In the genomic region with DNA sequence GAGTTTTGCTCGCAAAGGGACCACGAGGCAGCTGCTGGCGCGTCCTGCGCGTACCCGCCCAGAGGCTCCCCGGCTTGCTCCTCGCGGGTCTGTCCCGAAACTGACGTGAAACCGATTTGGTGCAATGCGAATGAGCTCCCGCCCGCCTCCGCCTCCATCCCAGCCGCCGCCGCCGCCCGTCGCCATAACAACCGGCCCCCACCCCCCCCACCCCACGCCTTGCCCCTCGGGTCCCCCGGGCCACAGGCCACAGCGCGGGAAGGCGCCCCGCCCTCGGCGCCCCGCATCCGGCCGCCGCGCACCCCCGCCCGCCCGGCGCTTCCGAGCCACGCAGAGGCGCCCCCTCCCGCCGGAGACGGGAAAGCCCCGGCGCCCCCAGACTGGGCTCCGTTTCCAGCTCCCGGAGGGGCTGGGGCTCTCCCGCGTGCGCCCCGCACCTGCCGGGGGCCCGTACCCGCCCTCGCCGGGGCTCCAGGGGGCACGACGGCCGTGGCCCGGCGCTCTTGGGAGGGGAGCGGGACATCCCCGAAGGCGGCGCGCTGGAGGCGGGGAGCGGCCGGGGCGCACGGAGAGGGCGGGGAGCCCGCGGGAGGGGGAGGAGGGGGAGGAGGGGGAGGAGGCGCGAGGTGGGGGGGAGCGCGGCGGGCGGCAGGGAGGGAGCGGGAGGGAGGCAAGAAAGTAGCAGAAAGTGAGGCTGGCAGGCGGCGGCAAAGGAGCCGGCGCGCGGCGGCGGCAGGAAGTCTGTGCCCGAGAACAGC, we compare ENCODE assay signal across 8 cellular contexts. TPM values are rescaled to one million over a fixed set of nuclear protein-coding genes. Genes with fewer than 3 reads are reported as not detected.
A peak's percentile ranks its signal among the peaks of the same experiment; 100 is the strongest.
DNase-seq lines count a peak whose midpoint lies in the region; ATAC-seq and TF ChIP-seq lines count a peak whose summit lies in the region.

A gene (plus strand): TSS at position 678 of the 758 bp plus-strand sequence.

- H3K27ac ChIP-seq in SJSA1 (peak within 1 kb of the TSS; percentile 80), thoracic aorta (peak within 1 kb of the TSS; percentile 90)

- TF ChIP-seq CTCF in omental fat pad (IDR thresholded peaks at IDR 0.05) (no peak), thoracic aorta (IDR thresholded peaks at IDR 0.05) (peak; percentile 33)

- peaks cover 4% of the 10 kb centered on the region; the same call in 1 of the 2 replicates for H3K36me3 ChIP-seq in SJSA1
- H3K36me3 ChIP-seq in thoracic aorta: no peaks in the 10 kb centered on the region

- ATAC-seq in GM19452 (IDR thresholded peaks at IDR 0.05; ENCODE audit: unreplicated experiment) (peak; percentile 41), omental fat pad (ENCODE audit: low FRiP score) (peak; percentile 72), thoracic aorta (ENCODE audit: insufficient number of reproducible peaks, low FRiP score, low read depth) (peak; percentile 68)

- DNase-seq in COLO668 (lab: John Stamatoyannopoulos, UW; ENCODE audit: unreplicated experiment): peak; percentile 81
- DNase-seq in HK-2 (ENCODE audit: unreplicated experiment): peak; percentile 43
- peak; percentile 70 to 84 for DNase-seq in SJSA1 (ENCODE audit: low read depth in 1 of 2, low spot score in 2 of 2)
- DNase-seq in activated naive CD4-positive, alpha-beta T cell treated with Interleukin-2 at 50 U/mL for 16 hours: peak; percentile 86
- peak; percentile 83 for DNase-seq in germinal center (ENCODE audit: low spot score)
- no peak for DNase-seq in omental fat pad (ENCODE audit: low spot score)
- DNase-seq in thoracic aorta (ENCODE audit: low spot score): peak; percentile 31

- peak within 1 kb of the TSS; percentile 76 for H3K4me3 ChIP-seq in SJSA1
- peak within 1 kb of the TSS; percentile 96 for H3K4me3 ChIP-seq in thoracic aorta

- H3K4me1 ChIP-seq in SJSA1 (replicated peaks) (peaks cover 17% of the 10 kb centered on the region), thoracic aorta (ENCODE audit: control insufficient read depth in 1 of 2, low read depth in 2 of 2) (peaks cover 3 to 16% of the 10 kb centered on the region in 2 donors)

- no peaks in the 10 kb centered on the region for H3K27me3 ChIP-seq in SJSA1 (replicated peaks)
- H3K27me3 ChIP-seq in thoracic aorta (replicated peaks; ENCODE audit: insufficient read depth): no peaks in the 10 kb centered on the region

- no peaks in the 10 kb centered on the region; the same call in 1 of the 2 replicates for H3K9me3 ChIP-seq in SJSA1 (replicated peaks)
- no peaks in the 10 kb centered on the region for H3K9me3 ChIP-seq in thoracic aorta

RNA-seq across cellular contexts. Expression of the gene that starts here (rescaled TPM):
- 3.8 and 3.9 TPM in 2 replicates for total RNA-seq in SJSA1 (2014; rRNA removed; shearing (Covaris generic))
- total RNA-seq in omental fat pad (10 to 100 TPM in 1 of 4 donors, 1 to 10 TPM in 3; 6.0 to 15.8 (median 8.8) TPM), thoracic aorta (10 to 100 TPM in 1 of 2 donors, 1 to 10 TPM in 1; 8.7 to 11.2 TPM)
